ENCODE assay signal across 8 cellular contexts in genomic region chr1:27099904-27100796, GRCh38. TPM values are rescaled to one million over a fixed set of nuclear protein-coding genes. Genes with fewer than 3 reads are reported as not detected.
DNase-seq lines count a peak whose midpoint lies in the region; ATAC-seq and TF ChIP-seq lines count a peak whose summit lies in the region.

No MANE protein-coding gene starts in this region.

- H3K4me3 Mint-ChIP-seq in activated T-helper 2 cell treated with anti-CD3 and anti-CD28 coated beads, Interferon-gamma antibody, Interleukin-2, Interleukin-4, amounts not matched to agents 10 μg/mL and 5 μg/mL and 100 μg/mL, durations not matched to agents 14 hours and 24 hours and 36 hours (ENCODE audit: low read depth) = no peak overlapping the region

- no peaks in the 10 kb centered on the region for H3K27me3 Mint-ChIP-seq in activated T-helper 2 cell treated with anti-CD3 and anti-CD28 coated beads, Interferon-gamma antibody, Interleukin-2, Interleukin-4, amounts not matched to agents 10 μg/mL and 5 μg/mL and 100 μg/mL, durations not matched to agents 14 hours and 24 hours and 36 hours (ENCODE audit: low read depth)

- TF ChIP-seq POLR2A in stomach (IDR thresholded peaks at IDR 0.05) = no peak

- no peaks in the 10 kb centered on the region for H3K27me3 ChIP-seq in iPS-20b (ENCODE audit: insufficient read depth, low read length)
- no peaks in the 10 kb centered on the region for H3K27me3 ChIP-seq in stomach

- H3K36me3 Mint-ChIP-seq in activated T-helper 2 cell treated with anti-CD3 and anti-CD28 coated beads, Interferon-gamma antibody, Interleukin-2, Interleukin-4, amounts not matched to agents 10 μg/mL and 5 μg/mL and 100 μg/mL, durations not matched to agents 14 hours and 24 hours and 36 hours (ENCODE audit: low read depth) = peaks cover 5% of the 10 kb centered on the region

- H3K4me1 ChIP-seq in iPS-20b (ENCODE audit: insufficient read depth, low read length) (peaks cover 11% of the 10 kb centered on the region), stomach (peaks cover 23 to 63% (median 40%) of the 10 kb centered on the region in 4 donors)

- 73 to 80% (median 75%) methylated on average over 21 to 34 of the region's 34 CpGs for WGBS in stomach, 5 donors

- H3K36me3 ChIP-seq in iPS-20b (ENCODE audit: insufficient read depth, low read depth, low read length) (no peaks in the 10 kb centered on the region), stomach (peaks cover 22 to 61% (median 45%) of the 10 kb centered on the region in 4 donors)

- intact Hi-C loops in activated T-helper 2 cell treated with anti-CD3 and anti-CD28 coated beads, Interferon-gamma antibody, Interleukin-2, Interleukin-4, amounts not matched to agents 10 μg/mL and 5 μg/mL and 100 μg/mL, durations not matched to agents 14 hours and 24 hours and 36 hours (cut with micrococcal nuclease) = no loop called here
- intact Hi-C loops in stomach (cut with DNase I; ENCODE audit: low total_unique reads) = loop anchor here (5.0 to 10.0 kb wide), 3 partner anchors 53 to 182 kb away; no protein-coding TSS in a partner anchor

- H3K9ac ChIP-seq in iPS-20b (ENCODE audit: low read depth, low read length) = peak overlapping the region; percentile 63; the same call in 1 of the 2 replicates

- H3K27ac ChIP-seq in iPS-20b (ENCODE audit: low read length) (peak overlapping the region; percentile 77), stomach (peak overlapping the region; percentile 37 to 80 (median 78))

- TF ChIP-seq EP300 in stomach (IDR thresholded peaks at IDR 0.05) = no peak

- H3K9me3 ChIP-seq in iPS-20b (ENCODE audit: insufficient read depth, low read depth, low read length) (no peaks in the 10 kb centered on the region), stomach (no peaks in the 10 kb centered on the region)

- DNase-seq in HPDE6-E6E7 (ENCODE audit: extremely low spot score) = peak; percentile 46
- no peak for DNase-seq in activated T-helper 2 cell treated with anti-CD3 and anti-CD28 coated beads, Interferon-gamma antibody, Interleukin-2, Interleukin-4, amounts not matched to agents 10 μg/mL and 5 μg/mL and 100 μg/mL, durations not matched to agents 14 hours and 24 hours and 36 hours (ENCODE audit: low spot score)
- no peak for DNase-seq in stomach
- DNase-seq in 8988T = no peak
- DNase-seq in DMS79 (lab: John Stamatoyannopoulos, UW) = no peak

- no peaks in the 10 kb centered on the region for H3K9me3 Mint-ChIP-seq in activated T-helper 2 cell treated with anti-CD3 and anti-CD28 coated beads, Interferon-gamma antibody, Interleukin-2, Interleukin-4, amounts not matched to agents 10 μg/mL and 5 μg/mL and 100 μg/mL, durations not matched to agents 14 hours and 24 hours and 36 hours

- no peak for TF ChIP-seq CTCF in stomach (IDR thresholded peaks at IDR 0.05)

- peaks cover 2% of the 10 kb centered on the region for H3K4me1 Mint-ChIP-seq in activated T-helper 2 cell treated with anti-CD3 and anti-CD28 coated beads, Interferon-gamma antibody, Interleukin-2, Interleukin-4, amounts not matched to agents 10 μg/mL and 5 μg/mL and 100 μg/mL, durations not matched to agents 14 hours and 24 hours and 36 hours (ENCODE audit: low read depth)

- no peak for ATAC-seq in GM18498 (IDR thresholded peaks at IDR 0.05; ENCODE audit: unreplicated experiment)
- ATAC-seq in HG03039 (IDR thresholded peaks at IDR 0.05; ENCODE audit: unreplicated experiment) = no peak

- H3K4me3 ChIP-seq in iPS-20b (ENCODE audit: low read length) = 0 out of 2 replicates have a peak overlapping the region, but pooled peaks have one; percentile 35
- H3K4me3 ChIP-seq in stomach = no peak overlapping the region

- H3K27ac Mint-ChIP-seq in activated T-helper 2 cell treated with anti-CD3 and anti-CD28 coated beads, Interferon-gamma antibody, Interleukin-2, Interleukin-4, amounts not matched to agents 10 μg/mL and 5 μg/mL and 100 μg/mL, durations not matched to agents 14 hours and 24 hours and 36 hours = peak overlapping the region; percentile 78

RNA-seq across cellular contexts. Expression of gene SLC9A1, which starts 54.8 kb away (rescaled TPM):
- 23.7 and 27.2 TPM in 2 replicates for total RNA-seq in activated T-helper 2 cell treated with anti-CD3 and anti-CD28 coated beads, Interferon-gamma antibody, Interleukin-2, Interleukin-4, amounts not matched to agents 10 μg/mL and 5 μg/mL and 100 μg/mL, durations not matched to agents 14 hours and 24 hours and 36 hours
- total RNA-seq in stomach = 100 to 1,000 TPM in 1 of 5 donors, 10 to 100 TPM in 4; 25.7 to 132 (median 42.0) TPM
- 10 to 100 TPM; 16.3 to 27.6 (median 19.2) TPM for polyA plus RNA-seq in stomach
